In genomic region chr10:70584941-70585544, GRCh38 we compare ENCODE assay signal across 9 cellular contexts. TPM values are rescaled to one million over a fixed set of nuclear protein-coding genes. Genes with fewer than 3 reads are reported as not detected.
DNase-seq lines count a peak whose midpoint lies in the region; ATAC-seq and TF ChIP-seq lines count a peak whose summit lies in the region.
"Had no signal": no experiment of that assay in that cellular context is flagged by ENCODE, and none has a peak within 500 bp of the region (broad histone marks: within the 10 kb centered on the region; RNA-seq: fewer than 3 reads in every experiment).

No MANE protein-coding gene starts in this region.

- POLR2A ChIA-PET in HEK293T (lab: Yijun Ruan, JAX): no interaction called here

- DNase-seq in HEK293T (ENCODE audit: extremely low spot score) (peak; percentile 60), NCI-H510A (lab: John Stamatoyannopoulos, UW) (peak; percentile 95), ecto neural progenitor cell (ENCODE audit: low spot score) (peak; percentile 78), renal cortical epithelial cell (ENCODE audit: low read depth) (peak; percentile 17), A172 (ENCODE audit: low spot score) (no peak), NOMO-1 treated with DMSO at 0.1 percent for 48 hours (lab: John Stamatoyannopoulos, UW; ENCODE audit: unreplicated experiment) (no peak)
- no peak for DNase-seq in effector CD4-positive, alpha-beta T cell

- no peak for ATAC-seq in HG03520 (IDR thresholded peaks at IDR 0.05; ENCODE audit: unreplicated experiment)

- CTCF ChIA-PET in HEK293T (lab: Yijun Ruan, JAX): interaction anchor here (1.3 kb wide), 1 partner anchor 26 kb away, joined by 4 read pairs; no protein-coding TSS in a partner anchor

TF ChIP-seq in HEK293T, 16 proteins besides CTCF, POLR2A, EP300 and RAD21:
- no peak for TF ChIP-seq FOXM1 (IDR thresholded peaks at IDR 0.05; ENCODE audit: borderline replicate concordance)
- TF ChIP-seq SUZ12 (IDR thresholded peaks at IDR 0.05): no peak
- no peak for TF ChIP-seq NFRKB (IDR thresholded peaks at IDR 0.05)
- no peak for TF ChIP-seq PKNOX1 (IDR thresholded peaks at IDR 0.05)
- TF ChIP-seq HDGF (IDR thresholded peaks at IDR 0.05; ENCODE audit: borderline replicate concordance): no peak
- TF ChIP-seq SP1 (IDR thresholded peaks at IDR 0.05): no peak
- TF ChIP-seq ZNF384 (IDR thresholded peaks at IDR 0.05): no peak
- no peak for TF ChIP-seq FOXK2 (IDR thresholded peaks at IDR 0.05)
- TF ChIP-seq FOXA1 (IDR thresholded peaks at IDR 0.05): no peak
- TF ChIP-seq L3MBTL2 (conservative IDR thresholded peaks at IDR 0.05): no peak
- TF ChIP-seq TARDBP (IDR thresholded peaks at IDR 0.05): no peak
TF ChIP-seq in HEK293T: peak in this region for 0.

RNA-seq across cellular contexts. Expression of gene PRF1, which starts 17.5 kb away (rescaled TPM):
- not detected in 2 replicates for total RNA-seq in renal cortical epithelial cell
- total RNA-seq in A172 (2014; rRNA removed; shearing (Covaris generic)): not detected in 2 replicates
- total RNA-seq: HT1080 had no signal

Comparison
In these comparisons a context has a peak if more than half of its experiments do, and no peak if none do; other contexts are left out.
1. DNase-seq: peak in HEK293T (single experiment), NCI-H510A (single experiment), ecto neural progenitor cell (single experiment) and renal cortical epithelial cell (single experiment); none in A172 (single experiment), effector CD4-positive, alpha-beta T cell (single experiment) and NOMO-1 treated with DMSO at 0.1 percent for 48 hours (single experiment).